1 cellular context compared by ENCODE assay signal in the genomic region with DNA sequence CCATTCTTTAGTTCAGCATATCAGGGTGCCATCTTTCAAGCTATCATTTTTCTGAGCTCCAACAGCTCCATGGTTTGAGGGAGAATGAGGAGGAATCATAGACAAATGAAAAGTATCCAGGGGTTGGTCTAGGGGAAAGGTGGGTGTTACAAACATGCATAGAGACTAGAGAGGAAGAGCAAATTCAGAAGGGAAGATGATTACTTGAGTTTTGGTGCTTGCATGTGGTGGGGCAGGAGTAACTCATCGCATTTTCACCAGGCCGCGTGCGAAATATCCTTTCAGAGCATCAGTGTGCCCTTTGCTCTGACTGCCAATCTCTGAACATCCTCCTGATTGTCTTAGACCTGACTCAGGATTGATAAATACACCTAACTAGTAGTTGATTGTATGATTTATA.
A peak's percentile ranks its signal among the peaks of the same experiment; 100 is the strongest.
TF ChIP-seq lines count a peak whose summit lies in the region.

No MANE protein-coding gene starts in this region.

TF ChIP-seq in GM12878, 131 proteins besides CTCF, POLR2A, EP300 and RAD21:
- TF ChIP-seq PML (IDR thresholded peaks at IDR 0.05; ENCODE audit: low read length) (no peak), NRF1 (conservative IDR thresholded peaks at IDR 0.05; ENCODE audit: low read depth, low read length) (no peak)
- TF ChIP-seq, protein P1, sequence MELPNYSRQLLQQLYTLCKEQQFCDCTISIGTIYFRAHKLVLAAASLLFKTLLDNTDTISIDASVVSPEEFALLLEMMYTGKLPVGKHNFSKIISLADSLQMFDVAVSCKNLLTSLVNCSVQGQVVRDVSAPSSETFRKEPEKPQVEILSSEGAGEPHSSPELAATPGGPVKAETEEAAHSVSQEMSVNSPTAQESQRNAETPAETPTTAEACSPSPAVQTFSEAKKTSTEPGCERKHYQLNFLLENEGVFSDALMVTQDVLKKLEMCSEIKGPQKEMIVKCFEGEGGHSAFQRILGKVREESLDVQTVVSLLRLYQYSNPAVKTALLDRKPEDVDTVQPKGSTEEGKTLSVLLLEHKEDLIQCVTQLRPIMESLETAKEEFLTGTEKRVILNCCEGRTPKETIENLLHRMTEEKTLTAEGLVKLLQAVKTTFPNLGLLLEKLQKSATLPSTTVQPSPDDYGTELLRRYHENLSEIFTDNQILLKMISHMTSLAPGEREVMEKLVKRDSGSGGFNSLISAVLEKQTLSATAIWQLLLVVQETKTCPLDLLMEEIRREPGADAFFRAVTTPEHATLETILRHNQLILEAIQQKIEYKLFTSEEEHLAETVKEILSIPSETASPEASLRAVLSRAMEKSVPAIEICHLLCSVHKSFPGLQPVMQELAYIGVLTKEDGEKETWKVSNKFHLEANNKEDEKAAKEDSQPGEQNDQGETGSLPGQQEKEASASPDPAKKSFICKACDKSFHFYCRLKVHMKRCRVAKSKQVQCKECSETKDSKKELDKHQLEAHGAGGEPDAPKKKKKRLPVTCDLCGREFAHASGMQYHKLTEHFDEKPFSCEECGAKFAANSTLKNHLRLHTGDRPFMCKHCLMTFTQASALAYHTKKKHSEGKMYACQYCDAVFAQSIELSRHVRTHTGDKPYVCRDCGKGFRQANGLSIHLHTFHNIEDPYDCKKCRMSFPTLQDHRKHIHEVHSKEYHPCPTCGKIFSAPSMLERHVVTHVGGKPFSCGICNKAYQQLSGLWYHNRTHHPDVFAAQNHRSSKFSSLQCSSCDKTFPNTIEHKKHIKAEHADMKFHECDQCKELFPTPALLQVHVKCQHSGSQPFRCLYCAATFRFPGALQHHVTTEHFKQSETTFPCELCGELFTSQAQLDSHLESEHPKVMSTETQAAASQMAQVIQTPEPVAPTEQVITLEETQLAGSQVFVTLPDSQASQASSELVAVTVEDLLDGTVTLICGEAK (IDR thresholded peaks at IDR 0.05; ENCODE audit: borderline replicate concordance): no peak
- TF ChIP-seq, protein P2, sequence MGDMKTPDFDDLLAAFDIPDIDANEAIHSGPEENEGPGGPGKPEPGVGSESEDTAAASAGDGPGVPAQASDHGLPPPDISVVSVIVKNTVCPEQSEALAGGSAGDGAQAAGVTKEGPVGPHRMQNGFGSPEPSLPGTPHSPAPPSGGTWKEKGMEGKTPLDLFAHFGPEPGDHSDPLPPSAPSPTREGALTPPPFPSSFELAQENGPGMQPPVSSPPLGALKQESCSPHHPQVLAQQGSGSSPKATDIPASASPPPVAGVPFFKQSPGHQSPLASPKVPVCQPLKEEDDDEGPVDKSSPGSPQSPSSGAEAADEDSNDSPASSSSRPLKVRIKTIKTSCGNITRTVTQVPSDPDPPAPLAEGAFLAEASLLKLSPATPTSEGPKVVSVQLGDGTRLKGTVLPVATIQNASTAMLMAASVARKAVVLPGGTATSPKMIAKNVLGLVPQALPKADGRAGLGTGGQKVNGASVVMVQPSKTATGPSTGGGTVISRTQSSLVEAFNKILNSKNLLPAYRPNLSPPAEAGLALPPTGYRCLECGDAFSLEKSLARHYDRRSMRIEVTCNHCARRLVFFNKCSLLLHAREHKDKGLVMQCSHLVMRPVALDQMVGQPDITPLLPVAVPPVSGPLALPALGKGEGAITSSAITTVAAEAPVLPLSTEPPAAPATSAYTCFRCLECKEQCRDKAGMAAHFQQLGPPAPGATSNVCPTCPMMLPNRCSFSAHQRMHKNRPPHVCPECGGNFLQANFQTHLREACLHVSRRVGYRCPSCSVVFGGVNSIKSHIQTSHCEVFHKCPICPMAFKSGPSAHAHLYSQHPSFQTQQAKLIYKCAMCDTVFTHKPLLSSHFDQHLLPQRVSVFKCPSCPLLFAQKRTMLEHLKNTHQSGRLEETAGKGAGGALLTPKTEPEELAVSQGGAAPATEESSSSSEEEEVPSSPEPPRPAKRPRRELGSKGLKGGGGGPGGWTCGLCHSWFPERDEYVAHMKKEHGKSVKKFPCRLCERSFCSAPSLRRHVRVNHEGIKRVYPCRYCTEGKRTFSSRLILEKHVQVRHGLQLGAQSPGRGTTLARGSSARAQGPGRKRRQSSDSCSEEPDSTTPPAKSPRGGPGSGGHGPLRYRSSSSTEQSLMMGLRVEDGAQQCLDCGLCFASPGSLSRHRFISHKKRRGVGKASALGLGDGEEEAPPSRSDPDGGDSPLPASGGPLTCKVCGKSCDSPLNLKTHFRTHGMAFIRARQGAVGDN (IDR thresholded peaks at IDR 0.05): 0 out of 2 replicates have a peak, but pooled peaks have one; percentile 15
